ENCODE assay signal across 8 cellular contexts in the genomic region with DNA sequence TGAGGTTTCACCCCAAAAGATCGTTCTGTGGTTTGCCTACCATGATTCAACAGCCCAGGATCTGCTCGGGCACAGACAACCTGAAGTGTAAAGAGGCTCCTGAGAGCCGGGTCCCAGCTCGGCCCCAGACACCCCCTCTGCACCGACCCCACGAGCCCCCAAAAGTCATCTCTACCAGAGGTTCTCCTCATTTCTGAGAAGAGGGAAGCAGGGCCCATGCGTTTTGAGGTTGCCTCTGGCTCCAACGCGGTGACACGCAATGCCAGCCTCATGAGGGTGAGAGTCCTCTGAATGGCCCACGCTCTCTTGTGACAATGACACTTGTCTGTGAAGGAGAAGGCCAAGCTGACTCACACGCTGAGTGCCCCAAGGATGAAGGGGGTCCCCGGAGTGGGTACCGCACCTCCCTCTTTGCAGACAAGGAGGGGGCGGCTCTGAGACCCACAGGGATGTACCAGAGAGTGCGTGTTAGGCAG.
DNase-seq lines count a peak whose midpoint lies in the region; ATAC-seq, FAIRE-seq and TF ChIP-seq lines count a peak whose summit lies in the region.
"Not testable (repeated sequence)": the region's sequence is repeated elsewhere in the genome, so short reads cannot be mapped to it uniquely, and the experiment has no call there.

No MANE protein-coding gene starts in this region.

- H3K14ac ChIP-seq in trophoblast cell (ENCODE audit: low read length): not testable (repeated sequence)

- H2AK5ac ChIP-seq in trophoblast cell (ENCODE audit: low read length): not testable (repeated sequence)

- H3K4me3 ChIP-seq in gastroesophageal sphincter; kidney (ENCODE audit: low read length in 2 of 2): not testable (repeated sequence)
- H3K4me3 ChIP-seq in trophoblast cell (ENCODE audit: low read depth, low read length): peak overlapping the region; percentile 34

- not testable (repeated sequence) for H3K9ac ChIP-seq in kidney (ENCODE audit: low read length in 2 of 2)
- peak overlapping the region; percentile 1 for H3K9ac ChIP-seq in trophoblast cell (ENCODE audit: low read length)

- not testable (repeated sequence) for H3K4ac ChIP-seq in trophoblast cell (ENCODE audit: low read depth, low read length)

- not testable (repeated sequence) for H2BK5ac ChIP-seq in trophoblast cell (ENCODE audit: low read depth, low read length, poor library complexity)

- H3K23ac ChIP-seq in trophoblast cell (ENCODE audit: low read length): not testable (repeated sequence)

- H4K8ac ChIP-seq in trophoblast cell (ENCODE audit: low read depth, low read length): not testable (repeated sequence)

- H3K4me3 Mint-ChIP-seq in CD4-positive, alpha-beta T cell; T-helper 17 cell; memory B cell; stimulated activated naive CD8-positive, alpha-beta T cell treated with anti-CD3 and anti-CD28 coated beads, Interleukin-15, amount 100 ng/mL, for 72 hours: not testable (repeated sequence)

- not testable (repeated sequence) for TF ChIP-seq CTCF in CD4-positive, alpha-beta T cell (IDR thresholded peaks at IDR 0.05); gastroesophageal sphincter (IDR thresholded peaks at IDR 0.05); kidney (IDR thresholded peaks at IDR 0.05; ENCODE audit: borderline replicate concordance, extremely low read depth, insufficient read depth)

- not testable (repeated sequence) for H2BK12ac ChIP-seq in trophoblast cell (ENCODE audit: low read length)

- not testable (repeated sequence) for H3K9me3 Mint-ChIP-seq in CD4-positive, alpha-beta T cell; activated naive CD4-positive, alpha-beta T cell treated with anti-CD3 and anti-CD28 coated beads, Interleukin-2, amount 50 U/mL, for 72 hours; memory B cell; stimulated activated naive CD8-positive, alpha-beta T cell treated with anti-CD3 and anti-CD28 coated beads, Interleukin-15, amount 100 ng/mL, for 72 hours

- not testable (repeated sequence) for H3K27me3 ChIP-seq in CD4-positive, alpha-beta T cell (ENCODE audit: control insufficient read depth, insufficient read depth, low read length); gastroesophageal sphincter; trophoblast cell (ENCODE audit: insufficient read depth, low read length)

- intact Hi-C loops in CD4-positive, alpha-beta T cell (cut with DNase I, micrococcal nuclease); kidney (cut with DNase I): not testable (repeated sequence)

- H3K36me3 ChIP-seq in gastroesophageal sphincter; kidney (ENCODE audit: control insufficient read depth in 1 of 2, insufficient read depth in 2 of 2, low read length in 2 of 2); trophoblast cell (ENCODE audit: control insufficient read depth in 1 of 2, insufficient read depth in 2 of 2, low read length in 2 of 2): not testable (repeated sequence)

- H3K27ac ChIP-seq in CD4-positive, alpha-beta T cell (ENCODE audit: low read depth, low read length); gastroesophageal sphincter; kidney (ENCODE audit: low read depth in 2 of 2, low read length in 2 of 2); trophoblast cell (ENCODE audit: low read depth, low read length): not testable (repeated sequence)

- H3K27ac Mint-ChIP-seq in CD4-positive, alpha-beta T cell; T-helper 17 cell; activated naive CD4-positive, alpha-beta T cell treated with anti-CD3 and anti-CD28 coated beads, Interleukin-2, amount 50 U/mL, for 72 hours; memory B cell; stimulated activated naive CD8-positive, alpha-beta T cell treated with anti-CD3 and anti-CD28 coated beads, Interleukin-15, amount 100 ng/mL, for 72 hours: not testable (repeated sequence)

- not testable (repeated sequence) for H2BK120ac ChIP-seq in trophoblast cell (ENCODE audit: insufficient read depth, low read length, poor library complexity)

- DNase-seq in CD4-positive, alpha-beta T cell; T-helper 17 cell; memory B cell (ENCODE audit: low spot score in 2 of 2); trophoblast cell: not testable (repeated sequence)
- DNase-seq in activated naive CD4-positive, alpha-beta T cell treated with anti-CD3 and anti-CD28 coated beads, Interleukin-2, amount 50 U/mL, for 72 hours (ENCODE audit: low spot score in 2 of 2): peak in 1 of 2 donors; percentile 68
- DNase-seq in kidney: peak; percentile 90
- DNase-seq in stimulated activated naive CD8-positive, alpha-beta T cell treated with anti-CD3 and anti-CD28 coated beads, Interleukin-15, amount 100 ng/mL, for 72 hours: peak in 1 of 2 donors; percentile 29

- TF ChIP-seq POLR2A in gastroesophageal sphincter (IDR thresholded peaks at IDR 0.05): not testable (repeated sequence)

- CTCF ChIA-PET in CD4-positive, alpha-beta T cell (lab: Charles Lee): not testable (repeated sequence)

- not testable (repeated sequence) for H4K91ac ChIP-seq in trophoblast cell (ENCODE audit: low read depth, low read length)

- H3K9me3 ChIP-seq in CD4-positive, alpha-beta T cell (ENCODE audit: control insufficient read depth, low read length); T-helper 17 cell (ENCODE audit: control insufficient read depth, low read length, poor library complexity, severe bottlenecking); kidney (ENCODE audit: control insufficient read depth in 1 of 2, low read length in 2 of 2): not testable (repeated sequence)
- H3K9me3 ChIP-seq in gastroesophageal sphincter (peaks cover 0 to 11% (median 0%) of the 10 kb centered on the region in 3 donors), trophoblast cell (ENCODE audit: insufficient read depth, low read depth, low read length) (peaks cover 12% of the 10 kb centered on the region)

- 70 to 75% methylated on average over 15 to 16 of the region's 16 CpGs for WGBS in gastroesophageal sphincter (ENCODE audit: low coverage in 1 of 2), 2 donors
- WGBS in trophoblast cell (ENCODE audit: extremely low coverage, insufficient coverage, insufficient read length): no CpG with 5 or more reads among the region's 16 CpGs

- not testable (repeated sequence) for H2AFZ ChIP-seq in trophoblast cell (ENCODE audit: insufficient read depth, low read length, poor library complexity)

- POLR2A ChIA-PET in CD4-positive, alpha-beta T cell (lab: Charles Lee): not testable (repeated sequence)

- not testable (repeated sequence) for H3K27me3 Mint-ChIP-seq in CD4-positive, alpha-beta T cell; T-helper 17 cell; memory B cell; stimulated activated naive CD8-positive, alpha-beta T cell treated with anti-CD3 and anti-CD28 coated beads, Interleukin-15, amount 100 ng/mL, for 72 hours

- not testable (repeated sequence) for H3K79me2 ChIP-seq in trophoblast cell (ENCODE audit: control insufficient read depth, insufficient read depth, low read length, poor library complexity)

- not testable (repeated sequence) for H3K18ac ChIP-seq in trophoblast cell (ENCODE audit: low read length)

- H4K12ac ChIP-seq in trophoblast cell (ENCODE audit: low read depth, low read length): not testable (repeated sequence)

- ATAC-seq in CD4-positive, alpha-beta T cell (ENCODE audit: poor library complexity): peak; percentile 15
- ATAC-seq in T-helper 17 cell (peak; percentile 23), gastroesophageal sphincter (peak; percentile 23), memory B cell (ENCODE audit: low read depth) (peak; percentile 22)
- peak; percentile 33 to 36 for ATAC-seq in activated naive CD4-positive, alpha-beta T cell treated with anti-CD3 and anti-CD28 coated beads, Interleukin-2, amount 50 U/mL, for 72 hours
- peak; percentile 43 for ATAC-seq in stimulated activated naive CD8-positive, alpha-beta T cell treated with anti-CD3 and anti-CD28 coated beads, Interleukin-15, amount 100 ng/mL, for 72 hours

- H3K79me1 ChIP-seq in trophoblast cell (ENCODE audit: low read length): not testable (repeated sequence)

- not testable (repeated sequence) for H3K4me2 ChIP-seq in trophoblast cell (ENCODE audit: low read length)

- FAIRE-seq in kidney (lab: Jason Lieb, UNC): not testable (repeated sequence)

- not testable (repeated sequence) for H3K4me1 Mint-ChIP-seq in CD4-positive, alpha-beta T cell (ENCODE audit: low read depth); T-helper 17 cell; memory B cell; stimulated activated naive CD8-positive, alpha-beta T cell treated with anti-CD3 and anti-CD28 coated beads, Interleukin-15, amount 100 ng/mL, for 72 hours

- not testable (repeated sequence) for H3K4me1 ChIP-seq in gastroesophageal sphincter; kidney (ENCODE audit: control insufficient read depth in 1 of 2, insufficient read depth in 1 of 2, low read depth in 1 of 2, low read length in 2 of 2); trophoblast cell (ENCODE audit: control insufficient read depth in 1 of 2, insufficient read depth in 2 of 2, low read length in 2 of 2)

- TF ChIP-seq EP300 in gastroesophageal sphincter (IDR thresholded peaks at IDR 0.05): not testable (repeated sequence)

- H3K36me3 Mint-ChIP-seq in CD4-positive, alpha-beta T cell (ENCODE audit: low read depth); T-helper 17 cell (ENCODE audit: low read depth); activated naive CD4-positive, alpha-beta T cell treated with anti-CD3 and anti-CD28 coated beads, Interleukin-2, amount 50 U/mL, for 72 hours; memory B cell: not testable (repeated sequence)
